In the genomic region with DNA sequence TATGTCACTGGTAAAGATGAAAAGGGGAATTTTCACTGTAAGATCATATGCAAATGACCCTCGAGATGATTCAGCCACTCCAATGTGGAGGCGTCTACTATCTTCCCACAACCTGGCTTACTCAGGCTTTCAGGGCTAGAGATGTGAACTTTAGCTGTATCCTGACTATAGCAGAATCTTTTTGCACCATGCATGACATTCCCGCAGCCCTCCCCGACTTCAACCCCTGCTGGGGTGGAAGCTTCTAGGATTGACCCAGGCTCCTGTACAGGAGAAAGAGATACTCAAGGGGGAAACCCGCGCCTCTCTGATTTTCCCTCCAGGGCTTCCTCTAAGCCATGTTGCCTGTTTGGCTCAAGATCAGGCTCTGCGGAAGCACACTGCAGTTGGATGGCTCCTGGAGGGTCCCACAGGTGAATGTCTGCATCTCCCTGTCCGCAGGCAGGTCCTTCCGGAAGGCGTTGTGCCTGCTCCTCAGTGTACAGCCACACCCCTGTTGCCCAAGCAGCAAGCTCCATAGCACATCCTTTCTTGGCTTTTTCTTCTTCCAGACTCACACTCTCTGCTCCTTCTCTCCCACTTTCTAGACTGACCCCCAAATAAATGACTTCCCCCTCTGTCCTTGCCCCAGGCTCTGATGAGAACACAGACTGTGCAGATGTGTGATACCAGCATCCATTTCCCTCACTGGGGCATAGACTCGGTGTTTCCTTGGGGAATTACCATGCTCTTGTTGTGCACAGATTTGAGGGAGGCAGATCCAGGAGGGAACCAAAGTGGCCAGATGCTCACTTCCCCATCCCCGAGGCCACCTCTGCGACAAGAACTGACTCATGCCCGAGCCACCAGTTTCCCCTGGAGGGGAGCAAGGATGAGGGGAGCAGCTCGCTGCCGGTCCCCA, we compare ENCODE assay signal across 11 cellular contexts.
A peak's percentile ranks its signal among the peaks of the same experiment; 100 is the strongest.
DNase-seq lines count a peak whose midpoint lies in the region; ATAC-seq and TF ChIP-seq lines count a peak whose summit lies in the region.
"Had no signal": no experiment of that assay in that cellular context is flagged by ENCODE, and none has a peak within 500 bp of the region (broad histone marks: within the 10 kb centered on the region; RNA-seq: fewer than 3 reads in every experiment).

No MANE protein-coding gene starts in this region.

- no peak overlapping the region for H3K4me3 ChIP-seq in coronary artery
- H3K4me3 ChIP-seq: transverse colon had no signal

- no peak overlapping the region for H3K27ac Mint-ChIP-seq in stimulated activated naive CD8-positive, alpha-beta T cell treated with anti-CD3 and anti-CD28 coated beads, Interleukin-15, amount 100 ng/mL, for 72 hours

- H3K4me1 Mint-ChIP-seq in stimulated activated naive CD8-positive, alpha-beta T cell treated with anti-CD3 and anti-CD28 coated beads, Interleukin-15, amount 100 ng/mL, for 72 hours: peaks cover 29% of the 10 kb centered on the region
- H3K4me1 Mint-ChIP-seq: CD14-positive monocyte; central memory CD8-positive, alpha-beta T cell had no signal

- no peak overlapping the region for H3K27ac ChIP-seq in coronary artery
- H3K27ac ChIP-seq: transverse colon had no signal

- H3K27me3 Mint-ChIP-seq in stimulated activated naive CD8-positive, alpha-beta T cell treated with anti-CD3 and anti-CD28 coated beads, Interleukin-15, amount 100 ng/mL, for 72 hours: peaks cover 79% of the 10 kb centered on the region

- ATAC-seq in HG03565 (IDR thresholded peaks at IDR 0.05; ENCODE audit: unreplicated experiment): peak; percentile 54
- ATAC-seq in stimulated activated naive CD8-positive, alpha-beta T cell treated with anti-CD3 and anti-CD28 coated beads, Interleukin-15, amount 100 ng/mL, for 72 hours: peak; percentile 96

- peak; percentile 53 for DNase-seq in activated naive CD4-positive, alpha-beta T cell treated with Interleukin-2 at 50 U/mL for 16 hours
- no peak for DNase-seq in activated naive CD4-positive, alpha-beta T cell (lab: John Stamatoyannopoulos, UW)
- DNase-seq in coronary artery (ENCODE audit: low spot score) (peak; percentile 54), NCI-H2227 treated with DMSO at 0.1 percent for 48 hours (lab: John Stamatoyannopoulos, UW) (no peak), SW 1271 (lab: John Stamatoyannopoulos, UW) (no peak), NCI-H187 (lab: John Stamatoyannopoulos, UW) (no peak)
- peak in 1 of 2 donors; percentile 38 for DNase-seq in stimulated activated naive CD8-positive, alpha-beta T cell treated with anti-CD3 and anti-CD28 coated beads, Interleukin-15, amount 100 ng/mL, for 72 hours
- DNase-seq: transverse colon had no signal

- peak overlapping the region in 1 of 2 donors; percentile 25 for H3K4me3 Mint-ChIP-seq in stimulated activated naive CD8-positive, alpha-beta T cell treated with anti-CD3 and anti-CD28 coated beads, Interleukin-15, amount 100 ng/mL, for 72 hours
- H3K4me3 Mint-ChIP-seq: central memory CD8-positive, alpha-beta T cell had no signal

- peaks cover 6 to 15% of the 10 kb centered on the region in 2 donors for H3K9me3 Mint-ChIP-seq in stimulated activated naive CD8-positive, alpha-beta T cell treated with anti-CD3 and anti-CD28 coated beads, Interleukin-15, amount 100 ng/mL, for 72 hours
- H3K9me3 Mint-ChIP-seq: central memory CD8-positive, alpha-beta T cell had no signal

- TF ChIP-seq CTCF in coronary artery (IDR thresholded peaks at IDR 0.05): no peak

Comparison
In these comparisons a context has a peak if more than half of its experiments do, and no peak if none do; other contexts are left out.
1. DNase-seq: peak in activated naive CD4-positive, alpha-beta T cell treated with Interleukin-2 at 50 U/mL for 16 hours (single experiment) and coronary artery (single experiment); none in activated naive CD4-positive, alpha-beta T cell (0 of 4), NCI-H2227 treated with DMSO at 0.1 percent for 48 hours (single experiment), SW 1271 (0 of 2) and NCI-H187 (0 of 2).